Comparison of ENCODE assay signal across 17 cellular contexts in the genomic region with DNA sequence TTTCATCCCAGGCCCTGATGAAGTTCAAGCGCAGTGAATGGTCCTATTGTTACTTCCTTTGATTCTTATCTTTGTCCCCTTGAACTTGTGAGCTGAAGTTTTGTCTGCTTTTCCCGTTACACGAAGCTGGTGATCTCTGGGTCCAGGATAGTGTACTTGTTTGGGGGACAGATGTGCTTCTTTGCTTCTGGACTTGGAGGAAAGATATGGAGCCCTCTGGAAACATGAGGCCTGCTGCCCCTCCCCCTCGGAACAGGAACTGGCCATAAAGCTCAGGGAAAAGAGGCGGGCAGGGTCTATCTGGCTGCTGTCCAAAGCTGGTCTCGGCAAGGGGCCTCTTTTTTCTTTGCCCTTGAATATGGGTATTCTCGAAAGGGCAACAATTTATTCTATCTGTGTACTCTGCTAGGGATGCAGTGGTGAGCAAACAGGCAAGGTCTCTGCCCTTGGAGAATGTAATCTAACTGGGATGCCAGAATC. TPM values are rescaled to one million over a fixed set of nuclear protein-coding genes. Genes with fewer than 3 reads are reported as not detected.
DNase-seq lines count a peak whose midpoint lies in the region; ATAC-seq and TF ChIP-seq lines count a peak whose summit lies in the region.
"Had no signal": no experiment of that assay in that cellular context is flagged by ENCODE, and none has a peak within 500 bp of the region (broad histone marks: within the 10 kb centered on the region; RNA-seq: fewer than 3 reads in every experiment).

No MANE protein-coding gene starts in this region.

- H3K4me3 ChIP-seq in spleen = no peak overlapping the region
- no peak overlapping the region for H3K4me3 ChIP-seq in lower leg skin (ENCODE audit: low read depth, poor library complexity, severe bottlenecking)
- H3K4me3 ChIP-seq: gastroesophageal sphincter, GM12878 had no signal

- H3K27ac ChIP-seq in spleen = peak overlapping the region in 6 of 8 donors; percentile 39 to 97 (median 58)
- H3K27ac ChIP-seq: gastroesophageal sphincter, HL-60 had no signal

- no peak for TF ChIP-seq POLR2A in spleen (IDR thresholded peaks at IDR 0.05)
- TF ChIP-seq POLR2A in lower leg skin (IDR thresholded peaks at IDR 0.05) = no peak

- no peak for ATAC-seq in HG03439 (IDR thresholded peaks at IDR 0.05; ENCODE audit: unreplicated experiment)
- ATAC-seq: gastroesophageal sphincter, GM12878 had no signal

- DNase-seq in NCI-H2081 (lab: John Stamatoyannopoulos, UW) = peak; percentile 69 to 75
- DNase-seq in NCI-H2081 treated with DMSO at 0.1 percent for 48 hours (lab: John Stamatoyannopoulos, UW) = no peak
- DNase-seq in NCI-H69 (lab: John Stamatoyannopoulos, UW) = peak; percentile 89
- DNase-seq in foreskin melanocyte = peak; percentile 26
- DNase-seq in spleen = no peak
- DNase-seq in Ammon's horn (ENCODE audit: low spot score) = no peak
- DNase-seq in lower leg skin (ENCODE audit: low spot score in 2 of 2) = no peak
- DNase-seq: amygdala; DMS 273 treated with DMSO at 0.1 percent for 48 hours; effector CD4-positive, alpha-beta T cell; MM.1S; NCI-H774; SHP77 treated with DMSO at 0.1 percent for 48 hours had no signal

- 40 to 51% (median 46%) methylated on average over 7 of the region's 7 CpGs for WGBS in spleen, 5 donors
- WGBS in lower leg skin, 2 donors = 60 to 70% methylated on average over 7 of the region's 7 CpGs

- intact Hi-C loops in spleen (cut with DNase I; ENCODE audit: low total_unique reads) (no loop called here), lower leg skin (cut with DNase I; ENCODE audit: low total_unique reads) (no loop called here)

- no peaks in the 10 kb centered on the region for H3K27me3 ChIP-seq in spleen (replicated peaks in 1 of 7)
- H3K27me3 ChIP-seq: gastroesophageal sphincter had no signal

- no peaks in the 10 kb centered on the region for H3K9me3 ChIP-seq in spleen
- H3K9me3 ChIP-seq: gastroesophageal sphincter had no signal

- peaks cover 20 to 96% (median 51%) of the 10 kb centered on the region in 6 donors for H3K4me1 ChIP-seq in spleen

- TF ChIP-seq CTCF in spleen (IDR thresholded peaks at IDR 0.05 in 8 of 11, conservative IDR thresholded peaks at IDR 0.05 in 3 of 11) (no peak), lower leg skin (IDR thresholded peaks at IDR 0.05) (no peak)

- peaks cover 0 to 8% (median 0%) of the 10 kb centered on the region in 6 donors for H3K36me3 ChIP-seq in spleen
- H3K36me3 ChIP-seq: gastroesophageal sphincter had no signal

RNA-seq across cellular contexts. Expression of gene IDH2, which starts 47.6 kb away (rescaled TPM):
- 10 to 100 TPM; 42.8 to 70.9 (median 52.5) TPM for total RNA-seq in spleen
- 10 to 100 TPM; 36.4 to 57.8 (median 53.5) TPM for polyA plus RNA-seq in spleen
- total RNA-seq in lower leg skin = 100 to 1,000 TPM in 2 of 4 donors, 10 to 100 TPM in 2; 49.2 to 136 (median 86.3) TPM

RNA-seq across cellular contexts. Expression of gene ZNF710, which starts 53.5 kb away (rescaled TPM):
- total RNA-seq in spleen = 10 to 100 TPM; 25.5 to 66.4 (median 36.7) TPM
- polyA plus RNA-seq in spleen = 10 to 100 TPM; 12.5 to 24.8 (median 19.5) TPM
- total RNA-seq in lower leg skin = 10 to 100 TPM; 27.2 to 34.3 (median 32.4) TPM

Comparison
In these comparisons a context has a peak if more than half of its experiments do, and no peak if none do; other contexts are left out.
1. DNase-seq: peak in NCI-H2081 (2 of 2), NCI-H69 (single experiment) and foreskin melanocyte (single experiment); none in NCI-H2081 treated with DMSO at 0.1 percent for 48 hours (single experiment), spleen (single experiment), Ammon's horn (single experiment) and lower leg skin (0 of 2).